In genomic region chr7:100890640-100891521, GRCh38 we compare ENCODE assay signal across 8 cellular contexts. TPM values are rescaled to one million over a fixed set of nuclear protein-coding genes. Genes with fewer than 3 reads are reported as not detected.
DNase-seq lines count a peak whose midpoint lies in the region; ATAC-seq, FAIRE-seq and TF ChIP-seq lines count a peak whose summit lies in the region.

No MANE protein-coding gene starts in this region.

- H3K36me3 ChIP-seq in astrocyte (ENCODE audit: insufficient read depth, low read length) (peaks cover 19% of the 10 kb centered on the region), HepG2 (replicated peaks in 1 of 2; ENCODE audit: control insufficient read depth in 1 of 2, insufficient read depth in 2 of 2, low read length in 2 of 2) (peaks cover 6 to 28% of the 10 kb centered on the region in 2 experiments), tibial nerve (peaks cover 0 to 27% (median 19%) of the 10 kb centered on the region in 3 donors)

- DNase-seq in activated naive CD4-positive, alpha-beta T cell treated with anti-CD3 and anti-CD28 coated beads for 36 hours = no peak
- DNase-seq in activated naive CD4-positive, alpha-beta T cell (lab: John Stamatoyannopoulos, UW) = no peak
- DNase-seq in astrocyte (ENCODE audit: low read depth) (no peak), HepG2 (ENCODE audit: low spot score) (no peak), tibial nerve (ENCODE audit: low spot score in 2 of 2) (no peak), DMS153 treated with DMSO at 0.1 percent for 48 hours (lab: John Stamatoyannopoulos, UW; ENCODE audit: unreplicated experiment) (no peak)

- no peak for TF ChIP-seq RAD21 in HepG2 (CRISPR knock-in tag; IDR thresholded peaks at IDR 0.05)

- peak overlapping the region; percentile 74 for H3K9ac ChIP-seq in astrocyte (ENCODE audit: low read length)
- H3K9ac ChIP-seq in HepG2 (ENCODE audit: insufficient read depth, low read depth, low read length) = peak overlapping the region; percentile 66

- no peak overlapping the region for H3K27ac Mint-ChIP-seq in activated naive CD4-positive, alpha-beta T cell treated with anti-CD3 and anti-CD28 coated beads for 36 hours
- peak overlapping the region; percentile 96 for H3K27ac Mint-ChIP-seq in astrocyte (ENCODE audit: unreplicated experiment)

- TF ChIP-seq POLR2A in HepG2 (IDR thresholded peaks at IDR 0.05; ENCODE audit: insufficient read depth in 1 of 2, low read depth in 2 of 2, low read length in 2 of 2) (no peak), tibial nerve (IDR thresholded peaks at IDR 0.05) (no peak)

- H3K27me3 ChIP-seq in astrocyte (ENCODE audit: insufficient read depth, low read length) = peaks cover under 1% of the 10 kb centered on the region
- peaks cover 6 to 21% of the 10 kb centered on the region in 2 experiments; a peak in 4 of 5 replicates for H3K27me3 ChIP-seq in HepG2 (ENCODE audit: control insufficient read depth in 1 of 2, insufficient read depth in 2 of 2, low read length in 2 of 2)
- H3K27me3 ChIP-seq in tibial nerve = peaks cover 0 to 28% of the 10 kb centered on the region in 2 donors

- 51% methylated on average over 23 of the region's 43 CpGs for WGBS in HepG2 (ENCODE audit: low lambda C conversion rate)
- 8% methylated on average over 40 to 43 of the region's 43 CpGs for WGBS in tibial nerve, 2 donors

- peaks cover 19% of the 10 kb centered on the region for H3K27me3 Mint-ChIP-seq in activated naive CD4-positive, alpha-beta T cell treated with anti-CD3 and anti-CD28 coated beads for 36 hours (ENCODE audit: low read depth)
- peaks cover 2% of the 10 kb centered on the region for H3K27me3 Mint-ChIP-seq in astrocyte (ENCODE audit: low read depth, unreplicated experiment)

- no peaks in the 10 kb centered on the region for H3K9me3 ChIP-seq in astrocyte (ENCODE audit: insufficient read depth, low read depth, low read length)
- H3K9me3 ChIP-seq in HepG2 (ENCODE audit: low read length) = no peaks in the 10 kb centered on the region
- H3K9me3 ChIP-seq in tibial nerve = no peaks in the 10 kb centered on the region

- peaks cover 37% of the 10 kb centered on the region for H3K4me1 Mint-ChIP-seq in activated naive CD4-positive, alpha-beta T cell treated with anti-CD3 and anti-CD28 coated beads for 36 hours (ENCODE audit: low read depth)
- peaks cover 21% of the 10 kb centered on the region for H3K4me1 Mint-ChIP-seq in astrocyte (ENCODE audit: low read depth, unreplicated experiment)

- TF ChIP-seq CTCF in astrocyte (IDR thresholded peaks at IDR 0.05; ENCODE audit: insufficient read depth, low read depth, low read length) (no peak), HepG2 (CRISPR knock-in tag; IDR thresholded peaks at IDR 0.05) (no peak), tibial nerve (IDR thresholded peaks at IDR 0.05) (no peak)

- H3K4me1 ChIP-seq in astrocyte (ENCODE audit: insufficient read depth, low read length) = peaks cover 40% of the 10 kb centered on the region
- peaks cover 58% of the 10 kb centered on the region for H3K4me1 ChIP-seq in HepG2 (ENCODE audit: insufficient read depth, low read length)
- peaks cover 0 to 59% (median 33%) of the 10 kb centered on the region in 4 donors for H3K4me1 ChIP-seq in tibial nerve

- H3K36me3 Mint-ChIP-seq in activated naive CD4-positive, alpha-beta T cell treated with anti-CD3 and anti-CD28 coated beads for 36 hours (ENCODE audit: low read depth) = peaks cover 28% of the 10 kb centered on the region
- peaks cover 15% of the 10 kb centered on the region for H3K36me3 Mint-ChIP-seq in astrocyte (ENCODE audit: low read depth, unreplicated experiment)

- H2AFZ ChIP-seq in astrocyte (ENCODE audit: low read depth, low read length) (peak overlapping the region; percentile 49), HepG2 (ENCODE audit: low read length) (no peak overlapping the region)

- H3K27ac ChIP-seq in astrocyte (ENCODE audit: low read depth, low read length) = peak overlapping the region; percentile 68
- no peak overlapping the region for H3K27ac ChIP-seq in HepG2 (ENCODE audit: extremely low read length, insufficient read depth, low read length)
- peak overlapping the region; percentile 77 to 93 (median 88) for H3K27ac ChIP-seq in tibial nerve

- peak overlapping the region; percentile 96 for H3K4me2 ChIP-seq in astrocyte (ENCODE audit: low read length)
- H3K4me2 ChIP-seq in HepG2 (ENCODE audit: low read depth, low read length) = peak overlapping the region; percentile 91

- H3K4me3 Mint-ChIP-seq in activated naive CD4-positive, alpha-beta T cell treated with anti-CD3 and anti-CD28 coated beads for 36 hours = peak overlapping the region; percentile 85
- peak overlapping the region; percentile 89 for H3K4me3 Mint-ChIP-seq in astrocyte (ENCODE audit: unreplicated experiment)

- H3K4me3 ChIP-seq in astrocyte (ENCODE audit: insufficient read depth, low read depth, low read length) (peak overlapping the region; percentile 45), HepG2 (replicated peaks in 1 of 3; ENCODE audit: insufficient read depth in 1 of 3, low read depth in 2 of 3, low read length in 3 of 3) (peak overlapping the region in 2 of 3 experiments; percentile 75; a peak in 5 of 6 replicates), tibial nerve (peak overlapping the region; percentile 65 to 93 (median 78))

- peaks cover 36% of the 10 kb centered on the region for H3K79me2 ChIP-seq in astrocyte (ENCODE audit: insufficient read depth, low read length)
- peaks cover 10% of the 10 kb centered on the region for H3K79me2 ChIP-seq in HepG2 (ENCODE audit: insufficient read depth, low read length)

- no peak for FAIRE-seq in astrocyte (lab: Jason Lieb, UNC)
- FAIRE-seq in HepG2 (lab: Jason Lieb, UNC) = no peak

- in situ Hi-C loops in HepG2 (cut with HindIII; ENCODE audit: extremely low pct_ligation_motif_present, low pct_unique_long_range_greater_than_20kb) = loop anchor here (25.0 kb wide), 1 partner anchor 396 kb away; no protein-coding TSS in a partner anchor

- no peaks in the 10 kb centered on the region for H3K9me3 Mint-ChIP-seq in activated naive CD4-positive, alpha-beta T cell treated with anti-CD3 and anti-CD28 coated beads for 36 hours
- H3K9me3 Mint-ChIP-seq in astrocyte (ENCODE audit: unreplicated experiment) = no peaks in the 10 kb centered on the region

- POLR2A ChIA-PET in HepG2 (lab: Yijun Ruan, JAX) = interaction anchor here (1.0 to 6.0 kb wide), 8 partner anchors 15 to 417 kb away, joined by 3 to 141 read pairs (median 6); partner anchors contain the start of genes SLC12A9, SRRT and TRIM56

- intact Hi-C loops in activated naive CD4-positive, alpha-beta T cell treated with anti-CD3 and anti-CD28 coated beads for 36 hours (cut with micrococcal nuclease) = loop anchor here (10.0 kb wide), 2 partner anchors 274 to 354 kb away; partner anchors contain the start of genes FIS1 and VGF
- intact Hi-C loops in HepG2 (cut with micrococcal nuclease; ENCODE audit: unreplicated experiment) = no loop called here

- ATAC-seq in HepG2 = no peak
- ATAC-seq in GM21367 (IDR thresholded peaks at IDR 0.05; ENCODE audit: unreplicated experiment) = no peak
- no peak for ATAC-seq in HG02870 (IDR thresholded peaks at IDR 0.05; ENCODE audit: unreplicated experiment)

- H4K20me1 ChIP-seq in astrocyte (ENCODE audit: insufficient read depth, low read length) (peaks cover 28% of the 10 kb centered on the region), HepG2 (ENCODE audit: insufficient read depth, low read length) (no peaks in the 10 kb centered on the region)

- TF ChIP-seq EP300 in HepG2 (IDR thresholded peaks at IDR 0.05; ENCODE audit: low read depth in 2 of 2, low read length in 2 of 2) (no peak), HepG2 (CRISPR knock-in tag; IDR thresholded peaks at IDR 0.05; ENCODE audit: borderline replicate concordance) (no peak), tibial nerve (IDR thresholded peaks at IDR 0.05) (no peak)

- BruUV-seq in HepG2 (replicated peaks; lab: Mats Ljungman, UMichigan) = no TSS peak

- CTCF ChIA-PET in activated naive CD4-positive, alpha-beta T cell treated with anti-CD3 and anti-CD28 coated beads for 36 hours (lab: Charles Lee) = interaction anchor here (0.7 to 1.4 kb wide), 4 partner anchors 14 to 313 kb away, joined by 3 to 4 read pairs (median 4); partner anchors contain the start of gene TRIM56
- CTCF ChIA-PET in HepG2 (lab: Yijun Ruan, JAX; ENCODE audit: low intra/inter-chr PET ratio, low total read pairs) = no interaction called here

RNA-seq across cellular contexts. Expression of gene UFSP1, which starts 1.4 kb away (rescaled TPM):
- 1 to 10 TPM in 1 of 2 experiments, under 1 TPM in 1; 0.64 to 1.4 TPM for total RNA-seq in activated naive CD4-positive, alpha-beta T cell treated with anti-CD3 and anti-CD28 coated beads for 36 hours
- total RNA-seq in astrocyte (2.7 and 3.3 TPM in 2 replicates), HepG2 (2016; rRNA removed; fragmentation: Illumina TruSeq; extraction: Trizol) (2.8 and 3.3 TPM in 2 replicates), tibial nerve (10 to 100 TPM in 1 of 4 donors, 1 to 10 TPM in 3; 2.8 to 13.3 (median 5.0) TPM)
- 1.7 and 2.1 TPM in 2 replicates for total RNA-seq in HepG2 (2016; cell fraction: cytosol; rRNA removed; fragmentation: Illumina TruSeq; extraction: Trizol; ENCODE audit: low read depth)
- 2.5 and 3.0 TPM in 2 replicates for total RNA-seq in HepG2 (2016; cell fraction: insoluble cytoplasmic fraction; rRNA removed; fragmentation: Illumina TruSeq; extraction: Trizol)
- 1.7 and 2.0 TPM in 2 replicates for total RNA-seq in HepG2 (2016; cell fraction: membrane; rRNA removed; fragmentation: Illumina TruSeq; extraction: Trizol)
- 2.3 TPM in 2 replicates for total RNA-seq in HepG2 (2016; cell fraction: nucleus; rRNA removed; fragmentation: Illumina TruSeq; extraction: Trizol)
- 0.65 and 1.3 TPM in 2 replicates for polyA plus RNA-seq in HepG2 (2011; rRNA removed)
- 0.65 and 1.2 TPM in 2 replicates for polyA plus RNA-seq in HepG2 (2011; cell fraction: cytosol; rRNA removed)
- polyA plus RNA-seq in HepG2 (2011; cell fraction: nucleus; rRNA removed) = 2.0 and 2.5 TPM in 2 replicates
- polyA plus RNA-seq in HepG2 (2012) = 0.96 and 1.6 TPM in 2 replicates
- 0.41 and 0.42 TPM in 2 replicates for polyA plus RNA-seq in HepG2 (2016; cell fraction: cytosol; fragmentation: Illumina TruSeq; extraction: Trizol; ENCODE audit: low read depth)
- 1.9 and 2.3 TPM in 2 replicates for polyA plus RNA-seq in HepG2 (2016; cell fraction: insoluble cytoplasmic fraction; fragmentation: Illumina TruSeq; extraction: Trizol; ENCODE audit: low read depth)
- 0.65 and 0.74 TPM in 2 replicates for polyA plus RNA-seq in HepG2 (2016; cell fraction: membrane; fragmentation: Illumina TruSeq; extraction: Trizol; ENCODE audit: low read depth)
- 1.0 and 1.5 TPM in 2 replicates for polyA plus RNA-seq in HepG2 (2016; cell fraction: nucleus; fragmentation: Illumina TruSeq; extraction: Trizol; ENCODE audit: insufficient read depth, low read depth)
- polyA minus RNA-seq in HepG2 (2011; rRNA and poly(A)+ RNA removed; ENCODE audit: low replicate concordance) = 5.4 and 9.8 TPM in 2 replicates
- polyA minus RNA-seq in HepG2 (2011; cell fraction: cytosol; rRNA and poly(A)+ RNA removed) = 0.89 and 1.7 TPM in 2 replicates
- polyA minus RNA-seq in HepG2 (2011; cell fraction: nucleus; rRNA and poly(A)+ RNA removed) = 6.2 and 7.6 TPM in 2 replicates

RNA-seq across cellular contexts. Expression of gene ACHE, which starts 4.8 kb away (rescaled TPM):
- total RNA-seq in activated naive CD4-positive, alpha-beta T cell treated with anti-CD3 and anti-CD28 coated beads for 36 hours = not detected
- total RNA-seq in astrocyte (12.1 and 18.9 TPM in 2 replicates), HepG2 (2016; rRNA removed; fragmentation: Illumina TruSeq; extraction: Trizol) (0.18 TPM in 1 of 2 replicates, not detected in the other), tibial nerve (1 to 10 TPM in 1 of 4 donors, not detected in 3; 3.0 TPM)
- not detected in 2 replicates for total RNA-seq in HepG2 (2016; cell fraction: cytosol; rRNA removed; fragmentation: Illumina TruSeq; extraction: Trizol; ENCODE audit: low read depth)
- total RNA-seq in HepG2 (2016; cell fraction: insoluble cytoplasmic fraction; rRNA removed; fragmentation: Illumina TruSeq; extraction: Trizol) = 0.09 TPM in 1 of 2 replicates, not detected in the other
- total RNA-seq in HepG2 (2016; cell fraction: membrane; rRNA removed; fragmentation: Illumina TruSeq; extraction: Trizol) = not detected in 2 replicates
- not detected in 2 replicates for total RNA-seq in HepG2 (2016; cell fraction: nucleus; rRNA removed; fragmentation: Illumina TruSeq; extraction: Trizol)
- 0.40 and 0.99 TPM in 2 replicates for polyA plus RNA-seq in HepG2 (2011; rRNA removed)
- 0.25 and 0.38 TPM in 2 replicates for polyA plus RNA-seq in HepG2 (2011; cell fraction: cytosol; rRNA removed)
- 2.2 and 3.0 TPM in 2 replicates for polyA plus RNA-seq in HepG2 (2011; cell fraction: nucleus; rRNA removed)
- polyA plus RNA-seq in HepG2 (2012) = 0.27 and 0.87 TPM in 2 replicates
- 0.05 and 0.07 TPM in 2 replicates for polyA plus RNA-seq in HepG2 (2016; cell fraction: cytosol; fragmentation: Illumina TruSeq; extraction: Trizol; ENCODE audit: low read depth)
- not detected in 2 replicates for polyA plus RNA-seq in HepG2 (2016; cell fraction: insoluble cytoplasmic fraction; fragmentation: Illumina TruSeq; extraction: Trizol; ENCODE audit: low read depth)
- 0.08 TPM in 1 of 2 replicates, not detected in the other for polyA plus RNA-seq in HepG2 (2016; cell fraction: membrane; fragmentation: Illumina TruSeq; extraction: Trizol; ENCODE audit: low read depth)
- polyA plus RNA-seq in HepG2 (2016; cell fraction: nucleus; fragmentation: Illumina TruSeq; extraction: Trizol; ENCODE audit: insufficient read depth, low read depth) = 0.77 and 1.1 TPM in 2 replicates
- 0.09 and 0.28 TPM in 2 replicates for polyA minus RNA-seq in HepG2 (2011; rRNA and poly(A)+ RNA removed; ENCODE audit: low replicate concordance)
- polyA minus RNA-seq in HepG2 (2011; cell fraction: cytosol; rRNA and poly(A)+ RNA removed) = not detected in 2 replicates
- 0.26 and 0.75 TPM in 2 replicates for polyA minus RNA-seq in HepG2 (2011; cell fraction: nucleus; rRNA and poly(A)+ RNA removed)

RNA-seq across cellular contexts. Expression of gene SRRT, which starts 16.0 kb away (rescaled TPM):
- 100 to 1,000 TPM; 166 to 169 TPM for total RNA-seq in activated naive CD4-positive, alpha-beta T cell treated with anti-CD3 and anti-CD28 coated beads for 36 hours
- total RNA-seq in astrocyte (112 and 118 TPM in 2 replicates), HepG2 (2016; rRNA removed; fragmentation: Illumina TruSeq; extraction: Trizol) (79.1 and 106 TPM in 2 replicates), tibial nerve (100 to 1,000 TPM in 1 of 4 donors, 10 to 100 TPM in 3; 72.6 to 124 (median 88.6) TPM)
- 11.8 and 17.5 TPM in 2 replicates for total RNA-seq in HepG2 (2016; cell fraction: cytosol; rRNA removed; fragmentation: Illumina TruSeq; extraction: Trizol; ENCODE audit: low read depth)
- total RNA-seq in HepG2 (2016; cell fraction: insoluble cytoplasmic fraction; rRNA removed; fragmentation: Illumina TruSeq; extraction: Trizol) = 56.7 and 113 TPM in 2 replicates
- total RNA-seq in HepG2 (2016; cell fraction: membrane; rRNA removed; fragmentation: Illumina TruSeq; extraction: Trizol) = 21.7 and 29.6 TPM in 2 replicates
- total RNA-seq in HepG2 (2016; cell fraction: nucleus; rRNA removed; fragmentation: Illumina TruSeq; extraction: Trizol) = 78.9 and 79.0 TPM in 2 replicates
- polyA plus RNA-seq in HepG2 (2011; rRNA removed) = 26.2 and 30.4 TPM in 2 replicates
- 9.4 and 12.5 TPM in 2 replicates for polyA plus RNA-seq in HepG2 (2011; cell fraction: cytosol; rRNA removed)
- 220 and 271 TPM in 2 replicates for polyA plus RNA-seq in HepG2 (2011; cell fraction: nucleus; rRNA removed)
- 52.9 and 58.7 TPM in 2 replicates for polyA plus RNA-seq in HepG2 (2012)
- 12.1 and 13.2 TPM in 2 replicates for polyA plus RNA-seq in HepG2 (2016; cell fraction: cytosol; fragmentation: Illumina TruSeq; extraction: Trizol; ENCODE audit: low read depth)
- 72.8 and 96.9 TPM in 2 replicates for polyA plus RNA-seq in HepG2 (2016; cell fraction: insoluble cytoplasmic fraction; fragmentation: Illumina TruSeq; extraction: Trizol; ENCODE audit: low read depth)
- 17.7 and 23.3 TPM in 2 replicates for polyA plus RNA-seq in HepG2 (2016; cell fraction: membrane; fragmentation: Illumina TruSeq; extraction: Trizol; ENCODE audit: low read depth)
- polyA plus RNA-seq in HepG2 (2016; cell fraction: nucleus; fragmentation: Illumina TruSeq; extraction: Trizol; ENCODE audit: insufficient read depth, low read depth) = 226 and 281 TPM in 2 replicates
- 23.1 and 63.7 TPM in 2 replicates for polyA minus RNA-seq in HepG2 (2011; rRNA and poly(A)+ RNA removed; ENCODE audit: low replicate concordance)
- 17.7 and 23.7 TPM in 2 replicates for polyA minus RNA-seq in HepG2 (2011; cell fraction: cytosol; rRNA and poly(A)+ RNA removed)
- polyA minus RNA-seq in HepG2 (2011; cell fraction: nucleus; rRNA and poly(A)+ RNA removed) = 55.4 and 59.5 TPM in 2 replicates

RNA-seq across cellular contexts. Expression of gene TRIP6, which starts 23.7 kb away (rescaled TPM):
- total RNA-seq in activated naive CD4-positive, alpha-beta T cell treated with anti-CD3 and anti-CD28 coated beads for 36 hours = 10 to 100 TPM; 19.8 to 21.0 TPM
- 86.9 and 99.9 TPM in 2 replicates for total RNA-seq in astrocyte
- total RNA-seq in HepG2 (2016; rRNA removed; fragmentation: Illumina TruSeq; extraction: Trizol) = 0.38 TPM in 1 of 2 replicates, not detected in the other
- 0.61 and 0.71 TPM in 2 replicates for total RNA-seq in HepG2 (2016; cell fraction: cytosol; rRNA removed; fragmentation: Illumina TruSeq; extraction: Trizol; ENCODE audit: low read depth)
- 0.22 and 0.35 TPM in 2 replicates for total RNA-seq in HepG2 (2016; cell fraction: insoluble cytoplasmic fraction; rRNA removed; fragmentation: Illumina TruSeq; extraction: Trizol)
- 0.15 and 0.41 TPM in 2 replicates for total RNA-seq in HepG2 (2016; cell fraction: membrane; rRNA removed; fragmentation: Illumina TruSeq; extraction: Trizol)
- 0.41 and 0.65 TPM in 2 replicates for total RNA-seq in HepG2 (2016; cell fraction: nucleus; rRNA removed; fragmentation: Illumina TruSeq; extraction: Trizol)
- polyA plus RNA-seq in HepG2 (2011; rRNA removed) = 0.30 and 0.34 TPM in 2 replicates
- 0.13 and 0.21 TPM in 2 replicates for polyA plus RNA-seq in HepG2 (2011; cell fraction: cytosol; rRNA removed)
- polyA plus RNA-seq in HepG2 (2011; cell fraction: nucleus; rRNA removed) = 0.99 and 1.1 TPM in 2 replicates
- polyA plus RNA-seq in HepG2 (2012) = 0.24 and 0.55 TPM in 2 replicates
- polyA plus RNA-seq in HepG2 (2016; cell fraction: cytosol; fragmentation: Illumina TruSeq; extraction: Trizol; ENCODE audit: low read depth) = 0.20 and 0.31 TPM in 2 replicates
- polyA plus RNA-seq in HepG2 (2016; cell fraction: insoluble cytoplasmic fraction; fragmentation: Illumina TruSeq; extraction: Trizol; ENCODE audit: low read depth) = 0.19 and 0.32 TPM in 2 replicates
- polyA plus RNA-seq in HepG2 (2016; cell fraction: membrane; fragmentation: Illumina TruSeq; extraction: Trizol; ENCODE audit: low read depth) = 0.09 and 0.10 TPM in 2 replicates
- polyA plus RNA-seq in HepG2 (2016; cell fraction: nucleus; fragmentation: Illumina TruSeq; extraction: Trizol; ENCODE audit: insufficient read depth, low read depth) = 1.4 and 2.7 TPM in 2 replicates
- 0.32 and 43.8 TPM in 2 replicates for polyA minus RNA-seq in HepG2 (2011; rRNA and poly(A)+ RNA removed; ENCODE audit: low replicate concordance)
- 0.53 and 0.69 TPM in 2 replicates for polyA minus RNA-seq in HepG2 (2011; cell fraction: cytosol; rRNA and poly(A)+ RNA removed)
- 0.62 and 0.90 TPM in 2 replicates for polyA minus RNA-seq in HepG2 (2011; cell fraction: nucleus; rRNA and poly(A)+ RNA removed)
- 100 to 1,000 TPM in 1 of 4 donors, 10 to 100 TPM in 3; 63.9 to 119 (median 80.8) TPM for total RNA-seq in tibial nerve

RNA-seq across cellular contexts. Expression of gene SLC12A9, which starts 38.4 kb away (rescaled TPM):
- 10 to 100 TPM; 10.1 to 10.5 TPM for total RNA-seq in activated naive CD4-positive, alpha-beta T cell treated with anti-CD3 and anti-CD28 coated beads for 36 hours
- total RNA-seq in astrocyte (26.7 and 30.5 TPM in 2 replicates), HepG2 (2016; rRNA removed; fragmentation: Illumina TruSeq; extraction: Trizol) (5.4 and 16.6 TPM in 2 replicates), tibial nerve (10 to 100 TPM; 11.8 to 36.8 (median 32.1) TPM)
- 4.7 and 5.6 TPM in 2 replicates for total RNA-seq in HepG2 (2016; cell fraction: cytosol; rRNA removed; fragmentation: Illumina TruSeq; extraction: Trizol; ENCODE audit: low read depth)
- total RNA-seq in HepG2 (2016; cell fraction: insoluble cytoplasmic fraction; rRNA removed; fragmentation: Illumina TruSeq; extraction: Trizol) = 5.6 and 18.2 TPM in 2 replicates
- total RNA-seq in HepG2 (2016; cell fraction: membrane; rRNA removed; fragmentation: Illumina TruSeq; extraction: Trizol) = 7.9 and 9.1 TPM in 2 replicates
- total RNA-seq in HepG2 (2016; cell fraction: nucleus; rRNA removed; fragmentation: Illumina TruSeq; extraction: Trizol) = 14.7 and 18.3 TPM in 2 replicates
- 8.7 and 13.9 TPM in 2 replicates for polyA plus RNA-seq in HepG2 (2011; rRNA removed)
- polyA plus RNA-seq in HepG2 (2011; cell fraction: cytosol; rRNA removed) = 6.6 and 7.9 TPM in 2 replicates
- 25.6 and 27.8 TPM in 2 replicates for polyA plus RNA-seq in HepG2 (2011; cell fraction: nucleus; rRNA removed)
- 6.2 and 8.0 TPM in 2 replicates for polyA plus RNA-seq in HepG2 (2012)
- polyA plus RNA-seq in HepG2 (2016; cell fraction: cytosol; fragmentation: Illumina TruSeq; extraction: Trizol; ENCODE audit: low read depth) = 1.6 and 2.0 TPM in 2 replicates
- 4.7 and 6.3 TPM in 2 replicates for polyA plus RNA-seq in HepG2 (2016; cell fraction: insoluble cytoplasmic fraction; fragmentation: Illumina TruSeq; extraction: Trizol; ENCODE audit: low read depth)
- 4.0 and 4.6 TPM in 2 replicates for polyA plus RNA-seq in HepG2 (2016; cell fraction: membrane; fragmentation: Illumina TruSeq; extraction: Trizol; ENCODE audit: low read depth)
- 31.8 and 35.4 TPM in 2 replicates for polyA plus RNA-seq in HepG2 (2016; cell fraction: nucleus; fragmentation: Illumina TruSeq; extraction: Trizol; ENCODE audit: insufficient read depth, low read depth)
- 12.3 and 25.2 TPM in 2 replicates for polyA minus RNA-seq in HepG2 (2011; rRNA and poly(A)+ RNA removed; ENCODE audit: low replicate concordance)
- polyA minus RNA-seq in HepG2 (2011; cell fraction: cytosol; rRNA and poly(A)+ RNA removed) = 3.1 and 5.7 TPM in 2 replicates
- 4.0 and 6.5 TPM in 2 replicates for polyA minus RNA-seq in HepG2 (2011; cell fraction: nucleus; rRNA and poly(A)+ RNA removed)
